ENCODE assay signal across 18 cellular contexts in the genomic region with DNA sequence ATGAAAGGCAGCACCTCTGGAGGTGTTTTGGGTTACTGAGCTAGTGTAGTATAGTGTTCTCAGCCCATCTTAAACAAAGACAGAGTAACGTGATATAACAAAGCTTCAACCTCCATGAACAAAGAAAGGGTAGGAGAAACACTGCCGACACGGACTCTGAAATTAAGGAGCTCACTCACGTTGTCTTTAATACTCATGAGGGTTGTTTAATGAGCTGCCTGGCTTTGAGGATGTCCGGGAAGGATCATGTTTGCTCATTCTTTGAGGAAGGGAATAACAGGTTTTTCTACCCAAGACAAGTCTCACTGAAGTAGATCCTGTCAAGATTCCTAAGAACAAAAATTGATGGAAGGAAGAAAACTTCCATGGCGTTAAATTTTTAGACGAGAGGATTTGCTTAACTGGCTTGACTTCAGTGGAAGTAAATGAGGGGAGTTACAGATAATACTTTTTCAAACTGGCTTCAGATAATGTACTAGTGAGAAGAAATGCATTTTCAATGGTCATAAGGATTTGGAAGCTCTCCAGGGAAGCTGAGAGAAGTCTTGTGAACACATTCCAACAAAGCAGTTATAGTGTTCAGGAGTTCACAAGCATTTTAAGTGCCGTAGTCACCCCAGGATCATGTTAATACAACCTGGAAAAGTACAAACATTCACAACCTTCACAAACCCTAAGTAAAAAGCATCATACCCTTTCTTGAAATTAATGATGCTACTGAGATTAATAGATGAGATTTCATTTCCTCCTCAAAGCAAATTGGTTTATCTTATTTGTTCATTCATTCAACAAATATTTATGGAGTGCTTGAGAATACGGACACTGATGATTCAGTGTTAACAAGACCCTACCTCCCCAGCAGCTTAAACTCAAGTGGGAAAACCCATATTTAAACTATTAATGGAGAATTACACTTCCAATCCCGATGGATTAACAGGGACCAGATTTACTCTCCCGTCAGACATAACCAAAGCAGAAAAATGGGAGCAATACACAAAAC.
DNase-seq lines count a peak whose midpoint lies in the region; ATAC-seq and TF ChIP-seq lines count a peak whose summit lies in the region.
"Had no signal": no experiment of that assay in that cellular context is flagged by ENCODE, and none has a peak within 500 bp of the region (broad histone marks: within the 10 kb centered on the region; RNA-seq: fewer than 3 reads in every experiment).

No MANE protein-coding gene starts in this region.

- H3K4me1 ChIP-seq in adipocyte (ENCODE audit: control insufficient read depth, insufficient read depth, low read length) (no peaks in the 10 kb centered on the region), hepatocyte (ENCODE audit: insufficient read depth) (peaks cover 30% of the 10 kb centered on the region), smooth muscle cell (ENCODE audit: low read depth) (peaks cover 25% of the 10 kb centered on the region)
- H3K4me1 ChIP-seq: parathyroid adenoma had no signal

- H3K4me2 ChIP-seq in hepatocyte (peak overlapping the region; percentile 45), smooth muscle cell (peak overlapping the region; percentile 29)
- H3K4me2 ChIP-seq: GM23338 had no signal

- no peaks in the 10 kb centered on the region for H3K79me2 ChIP-seq in hepatocyte
- no peaks in the 10 kb centered on the region for H3K79me2 ChIP-seq in smooth muscle cell (ENCODE audit: low read depth)
- H3K79me2 ChIP-seq: parathyroid adenoma had no signal

- H4K20me1 ChIP-seq in hepatocyte (ENCODE audit: insufficient read depth, poor library complexity, severe bottlenecking) (no peaks in the 10 kb centered on the region), smooth muscle cell (ENCODE audit: low read depth) (no peaks in the 10 kb centered on the region)

- no peaks in the 10 kb centered on the region for H3K27me3 Mint-ChIP-seq in activated naive CD4-positive, alpha-beta T cell treated with anti-CD3 and anti-CD28 coated beads, Interleukin-2, amount 50 U/mL, for 24 hours
- H3K27me3 Mint-ChIP-seq: stimulated activated naive CD8-positive, alpha-beta T cell treated with anti-CD3 and anti-CD28 coated beads, Interleukin-15, Interleukin-2, amounts not matched to agents 100 ng/mL and 50 ng/mL, for 24 hours had no signal

- DNase-seq in activated naive CD4-positive, alpha-beta T cell treated with anti-CD3 and anti-CD28 coated beads, Interleukin-2, amount 50 U/mL, for 72 hours (ENCODE audit: low spot score in 2 of 2): no peak
- DNase-seq in adipocyte (ENCODE audit: low read depth) (peak; percentile 30), hepatocyte (ENCODE audit: low spot score) (no peak), smooth muscle cell (lab: John Stamatoyannopoulos, UW; ENCODE audit: unreplicated experiment) (no peak)
- DNase-seq in activated CD4-positive, alpha-beta T cell treated with anti-CD3 and anti-CD28 coated beads for 48 hours: no peak
- DNase-seq: CD8-positive, alpha-beta T cell; dermis blood vessel endothelial cell; Kasumi-1; NCI-H1417 treated with DMSO at 0.1 percent for 48 hours; SHP77 treated with DMSO at 0.1 percent for 48 hours; T-helper 2 cell had no signal

- H3K9me3 ChIP-seq in adipocyte (ENCODE audit: control insufficient read depth, low read length): no peaks in the 10 kb centered on the region
- no peaks in the 10 kb centered on the region for H3K9me3 ChIP-seq in hepatocyte (ENCODE audit: low read depth)
- H3K9me3 ChIP-seq in smooth muscle cell (replicated peaks; ENCODE audit: low read depth): no peaks in the 10 kb centered on the region
- H3K9me3 ChIP-seq: ascending aorta had no signal

- peak overlapping the region; percentile 49 for H3K27ac ChIP-seq in hepatocyte
- peak overlapping the region; percentile 44 for H3K27ac ChIP-seq in smooth muscle cell (ENCODE audit: low read depth)
- H3K27ac ChIP-seq: ascending aorta, parathyroid adenoma had no signal

- H3K36me3 ChIP-seq in adipocyte (ENCODE audit: control insufficient read depth, insufficient read depth, low read length, severe bottlenecking) (peaks cover 11% of the 10 kb centered on the region), hepatocyte (replicated peaks; ENCODE audit: insufficient read depth, low read depth) (no peaks in the 10 kb centered on the region), smooth muscle cell (ENCODE audit: low read depth) (no peaks in the 10 kb centered on the region)

- H2AFZ ChIP-seq in hepatocyte: no peak overlapping the region
- H2AFZ ChIP-seq in smooth muscle cell (ENCODE audit: low read depth): no peak overlapping the region
- H2AFZ ChIP-seq: GM23338, parathyroid adenoma had no signal

- H3K27ac Mint-ChIP-seq in activated naive CD4-positive, alpha-beta T cell treated with anti-CD3 and anti-CD28 coated beads, Interleukin-2, amount 50 U/mL, for 24 hours: peak overlapping the region; percentile 89
- no peak overlapping the region for H3K27ac Mint-ChIP-seq in activated naive CD4-positive, alpha-beta T cell treated with anti-CD3 and anti-CD28 coated beads, Interleukin-2, amount 50 U/mL, for 72 hours
- H3K27ac Mint-ChIP-seq: CD8-positive, alpha-beta T cell; GM23338; stimulated activated naive CD8-positive, alpha-beta T cell treated with anti-CD3 and anti-CD28 coated beads, Interleukin-15, Interleukin-2, amounts not matched to agents 100 ng/mL and 50 ng/mL, for 24 hours had no signal

- no peak overlapping the region for H3K4me3 Mint-ChIP-seq in activated naive CD4-positive, alpha-beta T cell treated with anti-CD3 and anti-CD28 coated beads, Interleukin-2, amount 50 U/mL, for 24 hours
- H3K4me3 Mint-ChIP-seq: CD8-positive, alpha-beta T cell; GM23338; stimulated activated naive CD8-positive, alpha-beta T cell treated with anti-CD3 and anti-CD28 coated beads, Interleukin-15, Interleukin-2, amounts not matched to agents 100 ng/mL and 50 ng/mL, for 24 hours had no signal

- no peak for ATAC-seq in activated naive CD4-positive, alpha-beta T cell treated with anti-CD3 and anti-CD28 coated beads, Interleukin-2, amount 50 U/mL, for 72 hours
- no peak for ATAC-seq in HG03432 (IDR thresholded peaks at IDR 0.05; ENCODE audit: unreplicated experiment)
- ATAC-seq in GM19035 (IDR thresholded peaks at IDR 0.05; ENCODE audit: unreplicated experiment): no peak
- ATAC-seq: CD8-positive, alpha-beta T cell had no signal

- H3K9me2 ChIP-seq in hepatocyte (replicated peaks; ENCODE audit: insufficient read depth): no peaks in the 10 kb centered on the region

- no peaks in the 10 kb centered on the region for H3K9me3 Mint-ChIP-seq in activated naive CD4-positive, alpha-beta T cell treated with anti-CD3 and anti-CD28 coated beads, Interleukin-2, amount 50 U/mL, for 24 hours
- no peaks in the 10 kb centered on the region for H3K9me3 Mint-ChIP-seq in activated naive CD4-positive, alpha-beta T cell treated with anti-CD3 and anti-CD28 coated beads, Interleukin-2, amount 50 U/mL, for 72 hours
- H3K9me3 Mint-ChIP-seq: CD8-positive, alpha-beta T cell; GM23338; stimulated activated naive CD8-positive, alpha-beta T cell treated with anti-CD3 and anti-CD28 coated beads, Interleukin-15, Interleukin-2, amounts not matched to agents 100 ng/mL and 50 ng/mL, for 24 hours had no signal

- 26% methylated on average over 11 of the region's 11 CpGs for WGBS in hepatocyte (ENCODE audit: low lambda C conversion rate, missing lambda C conversion rate)
- WGBS in smooth muscle cell (ENCODE audit: low lambda C conversion rate): 51% methylated on average over 11 of the region's 11 CpGs

- H3K27me3 ChIP-seq in adipocyte (replicated peaks; ENCODE audit: control insufficient read depth, insufficient read depth, low read length) (no peaks in the 10 kb centered on the region), hepatocyte (no peaks in the 10 kb centered on the region), smooth muscle cell (ENCODE audit: low read depth) (no peaks in the 10 kb centered on the region)
- H3K27me3 ChIP-seq: ascending aorta had no signal

- H3K4me3 ChIP-seq in adipocyte (ENCODE audit: low read length) (no peak overlapping the region), hepatocyte (no peak overlapping the region), smooth muscle cell (no peak overlapping the region)
- H3K4me3 ChIP-seq: ascending aorta, GM23338 had no signal

- H3K9ac ChIP-seq in adipocyte (ENCODE audit: low read length): no peak overlapping the region
- no peak overlapping the region for H3K9ac ChIP-seq in smooth muscle cell (ENCODE audit: low read depth)
- H3K9ac ChIP-seq: parathyroid adenoma had no signal

- H3F3A ChIP-seq in smooth muscle cell (ENCODE audit: low read depth): no peaks in the 10 kb centered on the region

- peaks cover 44% of the 10 kb centered on the region for H3K4me1 Mint-ChIP-seq in activated naive CD4-positive, alpha-beta T cell treated with anti-CD3 and anti-CD28 coated beads, Interleukin-2, amount 50 U/mL, for 24 hours

- TF ChIP-seq CTCF in hepatocyte (IDR thresholded peaks at IDR 0.05; ENCODE audit: poor library complexity) (no peak), smooth muscle cell (IDR thresholded peaks at IDR 0.05; ENCODE audit: borderline replicate concordance, insufficient read depth, poor library complexity, severe bottlenecking) (no peak)

- peaks cover 9% of the 10 kb centered on the region for H3K36me3 Mint-ChIP-seq in activated naive CD4-positive, alpha-beta T cell treated with anti-CD3 and anti-CD28 coated beads, Interleukin-2, amount 50 U/mL, for 24 hours
- H3K36me3 Mint-ChIP-seq in activated naive CD4-positive, alpha-beta T cell treated with anti-CD3 and anti-CD28 coated beads, Interleukin-2, amount 50 U/mL, for 72 hours: peaks cover 11 to 19% of the 10 kb centered on the region in 2 donors
